11 cellular contexts compared by ENCODE assay signal in the genomic region with DNA sequence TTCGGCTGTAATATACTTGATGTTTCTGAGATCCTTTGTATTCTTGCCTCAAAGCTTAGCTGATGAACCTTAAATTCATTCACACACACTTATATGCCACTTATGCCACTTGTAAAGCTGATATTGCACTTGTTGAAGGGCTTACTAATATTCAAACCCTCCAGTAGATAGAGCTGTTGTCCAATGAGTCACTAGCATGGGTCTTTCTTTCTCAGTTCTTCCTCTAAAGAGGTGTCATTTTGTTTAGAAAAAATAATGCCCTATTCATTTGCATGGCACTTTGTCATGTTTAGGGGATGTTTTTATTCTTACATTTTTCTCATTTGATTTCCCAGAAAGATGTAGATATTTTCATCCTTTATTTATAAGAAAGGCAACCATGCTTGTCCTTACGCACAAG. TPM values are rescaled to one million over a fixed set of nuclear protein-coding genes. Genes with fewer than 3 reads are reported as not detected.
DNase-seq lines count a peak whose midpoint lies in the region; ATAC-seq, FAIRE-seq and TF ChIP-seq lines count a peak whose summit lies in the region.
"Had no signal": no experiment of that assay in that cellular context is flagged by ENCODE, and none has a peak within 500 bp of the region (broad histone marks: within the 10 kb centered on the region; RNA-seq: fewer than 3 reads in every experiment).

No MANE protein-coding gene starts in this region.

- H3K4me1 ChIP-seq in A549 (peaks cover 45% of the 10 kb centered on the region), Caco-2 (peaks cover 12% of the 10 kb centered on the region; the same call in 1 of the 2 replicates)
- H3K4me1 ChIP-seq: gastroesophageal sphincter had no signal

- TF ChIP-seq CTCF in A549 (IDR thresholded peaks at IDR 0.05) (peak; percentile 47), GM12865 (IDR thresholded peaks at IDR 0.05; ENCODE audit: insufficient read depth, low read depth, low read length, missing control alignments) (no peak), Caco-2 (IDR thresholded peaks at IDR 0.05; ENCODE audit: insufficient read depth in 1 of 2, low read depth in 1 of 2, low read length in 1 of 2, severe bottlenecking in 1 of 2, unreplicated experiment in 1 of 2) (no peak)

- H3K27me3 ChIP-seq in Caco-2 (replicated peaks; ENCODE audit: control insufficient read depth, insufficient read depth, low read length) = no peaks in the 10 kb centered on the region
- H3K27me3 ChIP-seq: gastroesophageal sphincter had no signal

- H3K27ac Mint-ChIP-seq in Caco-2 (ENCODE audit: unreplicated experiment) = no peak overlapping the region
- H3K27ac Mint-ChIP-seq: stimulated activated naive CD8-positive, alpha-beta T cell treated with anti-CD3 and anti-CD28 coated beads, Interleukin-15, Interleukin-2, amounts not matched to agents 100 ng/mL and 50 ng/mL, for 24 hours had no signal

- WGBS in A549 (ENCODE audit: missing lambda C conversion rate) = 93% methylated on average over 2 of the region's 2 CpGs

- H3K4me1 Mint-ChIP-seq in Caco-2 (ENCODE audit: low read depth, unreplicated experiment) = no peaks in the 10 kb centered on the region

- TF ChIP-seq EP300 in A549 (IDR thresholded peaks at IDR 0.05) = no peak

- TF ChIP-seq POLR2A in A549 (IDR thresholded peaks at IDR 0.05; ENCODE audit: low read length) = no peak

- H3K4me3 ChIP-seq in A549 (no peak overlapping the region), GM12865 (ENCODE audit: low read depth, low read length) (no peak overlapping the region), Caco-2 (ENCODE audit: low read depth, low read length) (no peak overlapping the region)
- H3K4me3 ChIP-seq: gastroesophageal sphincter had no signal

- H3K9me3 Mint-ChIP-seq in Caco-2 (ENCODE audit: unreplicated experiment) = no peaks in the 10 kb centered on the region
- H3K9me3 Mint-ChIP-seq: stimulated activated naive CD8-positive, alpha-beta T cell treated with anti-CD3 and anti-CD28 coated beads, Interleukin-15, Interleukin-2, amounts not matched to agents 100 ng/mL and 50 ng/mL, for 24 hours had no signal

- FAIRE-seq in A549 (lab: Jason Lieb, UNC) = no peak

- CTCF ChIA-PET in A549 (lab: Yijun Ruan, JAX) (interaction anchor here (0.8 to 2.8 kb wide), 6 partner anchors 10 to 290 kb away, joined by 3 to 14 read pairs (median 3); no protein-coding TSS in a partner anchor), Caco-2 (lab: Charles Lee) (no interaction called here)

- no peaks in the 10 kb centered on the region for H3K36me3 Mint-ChIP-seq in Caco-2 (ENCODE audit: insufficient read depth, unreplicated experiment)

- no peaks in the 10 kb centered on the region for H3K27me3 Mint-ChIP-seq in Caco-2 (ENCODE audit: insufficient read depth, unreplicated experiment)
- H3K27me3 Mint-ChIP-seq: stimulated activated naive CD8-positive, alpha-beta T cell treated with anti-CD3 and anti-CD28 coated beads, Interleukin-15, Interleukin-2, amounts not matched to agents 100 ng/mL and 50 ng/mL, for 24 hours had no signal

- no peaks in the 10 kb centered on the region for H3K9me3 ChIP-seq in A549
- no peaks in the 10 kb centered on the region for H3K9me3 ChIP-seq in Caco-2
- H3K9me3 ChIP-seq: gastroesophageal sphincter had no signal

- H3K36me3 ChIP-seq in Caco-2 (ENCODE audit: control insufficient read depth, insufficient read depth, low read length) = no peaks in the 10 kb centered on the region

- H3K27ac ChIP-seq in A549 = no peak overlapping the region
- H3K27ac ChIP-seq: gastroesophageal sphincter had no signal

- ATAC-seq in A549 = peak; percentile 62 to 66; a peak in 5 of 6 replicates
- peak; percentile 62 for ATAC-seq in HG03354 (IDR thresholded peaks at IDR 0.05; ENCODE audit: poor library complexity, severe bottlenecking, unreplicated experiment)
- ATAC-seq: gastroesophageal sphincter had no signal

- peak; percentile 52 to 63 for TF ChIP-seq RAD21 in A549 (conservative IDR thresholded peaks at IDR 0.05 in 1 of 2, IDR thresholded peaks at IDR 0.05 in 1 of 2)

- H3K4me2 ChIP-seq in A549 = peak overlapping the region; percentile 35; the same call in 1 of the 3 replicates

- no TSS peak for BruUV-seq in Caco-2 (replicated peaks; lab: Mats Ljungman, UMichigan)

- no peak overlapping the region for H3K4me3 Mint-ChIP-seq in Caco-2 (ENCODE audit: unreplicated experiment)
- H3K4me3 Mint-ChIP-seq: stimulated activated naive CD8-positive, alpha-beta T cell treated with anti-CD3 and anti-CD28 coated beads, Interleukin-15, Interleukin-2, amounts not matched to agents 100 ng/mL and 50 ng/mL, for 24 hours had no signal

- POLR2A ChIA-PET in A549 (lab: Yijun Ruan, JAX) = no interaction called here
- POLR2A ChIA-PET in Caco-2 (lab: Charles Lee) = no interaction called here

- intact Hi-C loops in Caco-2 (cut with micrococcal nuclease; ENCODE audit: unreplicated experiment) (no loop called here), head of caudate nucleus (cut with DNase I) (no loop called here)

- DNase-seq in A549 (ENCODE audit: low read depth in 1 of 2, low spot score in 1 of 2) (peak in 1 of 2 experiments; percentile 48), GM12865 (ENCODE audit: low read depth) (peak; percentile 5), dermis blood vessel endothelial cell (peak; percentile 4), Caco-2 (no peak), head of caudate nucleus (no peak), COLO829 (ENCODE audit: low spot score) (no peak), cerebellum (ENCODE audit: low spot score) (no peak)
- DNase-seq: activated naive CD4-positive, alpha-beta T cell had no signal

TF ChIP-seq in A549, 52 proteins besides CTCF, POLR2A, EP300 and RAD21:
- no peak for TF ChIP-seq FOSL2 (IDR thresholded peaks at IDR 0.05)
- TF ChIP-seq FOSL2 (CRISPR knock-in tag; IDR thresholded peaks at IDR 0.05) = peak; percentile 41; the same call in 1 of the 2 replicates
- TF ChIP-seq SMC3 (IDR thresholded peaks at IDR 0.05) = 0 out of 3 replicates have a peak, but pooled peaks have one; percentile 15
- no peak for TF ChIP-seq PHF8 (IDR thresholded peaks at IDR 0.05; ENCODE audit: borderline replicate concordance, low read depth)

RNA-seq across cellular contexts. Expression of a gene that starts 56.4 kb away (rescaled TPM):
- 27.7 and 52.7 TPM in 2 replicates for polyA plus RNA-seq in A549 (2011; rRNA removed)
- 3.4 and 3.6 TPM in 2 replicates for polyA plus RNA-seq in A549 (2012; cell fraction: cytosol; rRNA removed)
- polyA plus RNA-seq in A549 (2012; cell fraction: nucleus; rRNA removed) = 7.6 and 13.7 TPM in 2 replicates
- polyA plus RNA-seq in A549 (2017; fragmentation: RNase III; extraction: RNeasy Plus Mini Kit Qiagen cat#74134 plus additional on column Dnase treatment) = 17.1 to 18.9 TPM (median 18.8 TPM) in 3 replicates
- polyA minus RNA-seq in A549 (2011; rRNA and poly(A)+ RNA removed) = 34.1 and 39.4 TPM in 2 replicates
- 37.0 and 39.7 TPM in 2 replicates for total RNA-seq in dermis blood vessel endothelial cell
- 30.7 and 30.8 TPM in 2 replicates for total RNA-seq in Caco-2 (2022)
- 121 TPM for total RNA-seq in cerebellum

Comparison
In these comparisons a context has a peak if more than half of its experiments do, and no peak if none do; other contexts are left out.
1. DNase-seq: peak in GM12865 (single experiment) and dermis blood vessel endothelial cell (single experiment); none in Caco-2 (0 of 2), head of caudate nucleus (0 of 42), COLO829 (single experiment) and cerebellum (single experiment).